Comparison of ENCODE assay signal across 12 cellular contexts in the genomic region with DNA sequence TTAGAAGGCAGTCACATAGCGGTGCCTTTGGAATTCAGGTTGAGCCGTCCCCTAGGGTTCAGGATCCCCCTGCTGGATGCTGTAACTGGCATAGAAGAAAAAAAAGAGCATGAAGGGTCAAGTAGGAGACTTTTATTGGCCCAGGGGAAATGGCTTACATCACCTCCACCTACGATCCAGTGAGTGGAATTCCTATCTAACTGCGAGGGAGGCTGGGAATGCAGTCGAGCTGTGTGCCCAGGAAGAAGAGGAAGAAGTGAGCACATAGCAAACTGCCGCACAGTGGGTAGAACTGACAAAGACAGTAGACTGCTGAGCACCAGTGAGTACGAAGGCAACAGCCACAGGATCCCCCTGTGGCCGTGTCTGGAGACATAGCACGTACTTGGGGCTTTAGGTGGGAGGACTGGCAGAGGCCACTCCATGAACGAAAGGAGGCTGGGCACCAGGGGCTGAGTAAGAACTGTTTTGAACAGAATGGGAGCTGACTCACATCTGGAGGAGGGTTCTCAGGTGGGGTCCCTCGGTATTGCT.
DNase-seq lines count a peak whose midpoint lies in the region; ATAC-seq and TF ChIP-seq lines count a peak whose summit lies in the region.
"Had no signal": no experiment of that assay in that cellular context is flagged by ENCODE, and none has a peak within 500 bp of the region (broad histone marks: within the 10 kb centered on the region; RNA-seq: fewer than 3 reads in every experiment).

No MANE protein-coding gene starts in this region.

- peaks cover 0 to 5% (median 0%) of the 10 kb centered on the region in 3 donors for H3K27me3 ChIP-seq in psoas muscle (ENCODE audit: insufficient read depth in 3 of 3, low read length in 2 of 3)
- H3K27me3 ChIP-seq: testis had no signal

- H3K36me3 Mint-ChIP-seq in activated naive CD4-positive, alpha-beta T cell treated with anti-CD3 and anti-CD28 coated beads, Interleukin-2, amount 10 ng/mL, durations not matched to agents 7 days and 5 days: no peaks in the 10 kb centered on the region
- H3K36me3 Mint-ChIP-seq in activated CD4-positive, alpha-beta T cell treated with anti-CD3 and anti-CD28 coated beads for 36 hours (ENCODE audit: low read depth): no peaks in the 10 kb centered on the region

- TF ChIP-seq CTCF in psoas muscle (IDR thresholded peaks at IDR 0.05): no peak

- no peak overlapping the region for H3K4me3 ChIP-seq in psoas muscle
- H3K4me3 ChIP-seq: testis had no signal

- H3K27ac ChIP-seq in psoas muscle: peak overlapping the region; percentile 52
- H3K27ac ChIP-seq: testis had no signal

- H3K27ac Mint-ChIP-seq in activated naive CD4-positive, alpha-beta T cell treated with anti-CD3 and anti-CD28 coated beads, Interleukin-2, amount 10 ng/mL, durations not matched to agents 7 days and 5 days: no peak overlapping the region
- H3K27ac Mint-ChIP-seq in activated CD4-positive, alpha-beta T cell treated with anti-CD3 and anti-CD28 coated beads for 36 hours: no peak overlapping the region

- CTCF ChIA-PET in HEK293T (lab: Yijun Ruan, JAX): interaction anchor here (0.7 to 1.1 kb wide), 2 partner anchors 18 to 502 kb away, joined by 3 to 5 read pairs; a partner anchor contains a TSS
- CTCF ChIA-PET in activated naive CD4-positive, alpha-beta T cell treated with anti-CD3 and anti-CD28 coated beads, Interleukin-2, amount 10 ng/mL, durations not matched to agents 7 days and 5 days (lab: Charles Lee): no interaction called here
- CTCF ChIA-PET in activated CD4-positive, alpha-beta T cell treated with anti-CD3 and anti-CD28 coated beads for 36 hours (lab: Charles Lee): no interaction called here

- DNase-seq in HEK293T (ENCODE audit: extremely low spot score) (peak; percentile 42), UCSD-AML1 (lab: John Stamatoyannopoulos, UW; ENCODE audit: unreplicated experiment) (peak; percentile 27), cardiac septum (ENCODE audit: low spot score) (peak; percentile 76), psoas muscle (no peak), COLO829 (ENCODE audit: low spot score) (no peak)
- no peak for DNase-seq in activated naive CD4-positive, alpha-beta T cell treated with anti-CD3 and anti-CD28 coated beads, Interleukin-2, amount 10 ng/mL, durations not matched to agents 7 days and 5 days
- no peak for DNase-seq in activated CD4-positive, alpha-beta T cell treated with anti-CD3 and anti-CD28 coated beads for 36 hours
- DNase-seq: activated effector memory CD4-positive, alpha-beta T cell treated with Interleukin-2 at 50 U/mL for 16 hours; effector CD8-positive, alpha-beta T cell; NCI-H2107; testis had no signal

- H3K4me1 Mint-ChIP-seq in activated naive CD4-positive, alpha-beta T cell treated with anti-CD3 and anti-CD28 coated beads, Interleukin-2, amount 10 ng/mL, durations not matched to agents 7 days and 5 days: no peaks in the 10 kb centered on the region
- no peaks in the 10 kb centered on the region for H3K4me1 Mint-ChIP-seq in activated CD4-positive, alpha-beta T cell treated with anti-CD3 and anti-CD28 coated beads for 36 hours

- POLR2A ChIA-PET in HEK293T (lab: Yijun Ruan, JAX): interaction anchor here (0.7 kb wide), 1 partner anchor 1634 kb away, joined by 3 read pairs; no protein-coding TSS in a partner anchor
- POLR2A ChIA-PET in activated CD4-positive, alpha-beta T cell treated with anti-CD3 and anti-CD28 coated beads for 36 hours (lab: Charles Lee): no interaction called here

- H3K4me3 Mint-ChIP-seq in activated naive CD4-positive, alpha-beta T cell treated with anti-CD3 and anti-CD28 coated beads, Interleukin-2, amount 10 ng/mL, durations not matched to agents 7 days and 5 days: no peak overlapping the region
- no peak overlapping the region for H3K4me3 Mint-ChIP-seq in activated CD4-positive, alpha-beta T cell treated with anti-CD3 and anti-CD28 coated beads for 36 hours

- intact Hi-C loops in cardiac septum (cut with DNase I): loop anchor here (5.0 kb wide), 1 partner anchor 62 kb away; no protein-coding TSS in a partner anchor
- intact Hi-C loops in psoas muscle (cut with DNase I): loop anchor here in 1 of 2 donors (2.0 kb wide), 1 partner anchor 65 kb away; no protein-coding TSS in a partner anchor
- intact Hi-C loops in activated CD4-positive, alpha-beta T cell treated with anti-CD3 and anti-CD28 coated beads for 36 hours (cut with DNase I, micrococcal nuclease): no loop called here

- WGBS in psoas muscle, 3 donors: 57 to 69% (median 66%) methylated on average over 11 of the region's 11 CpGs

- no peaks in the 10 kb centered on the region for H3K9me3 Mint-ChIP-seq in activated naive CD4-positive, alpha-beta T cell treated with anti-CD3 and anti-CD28 coated beads, Interleukin-2, amount 10 ng/mL, durations not matched to agents 7 days and 5 days
- H3K9me3 Mint-ChIP-seq in activated CD4-positive, alpha-beta T cell treated with anti-CD3 and anti-CD28 coated beads for 36 hours (ENCODE audit: low read depth): no peaks in the 10 kb centered on the region

- no peak for ATAC-seq in psoas muscle
- ATAC-seq in HG03521 (IDR thresholded peaks at IDR 0.05; ENCODE audit: unreplicated experiment): no peak
- no peak for ATAC-seq in activated CD4-positive, alpha-beta T cell treated with anti-CD3 and anti-CD28 coated beads for 36 hours

- H3K36me3 ChIP-seq in psoas muscle (ENCODE audit: insufficient read depth in 1 of 2, low read depth in 1 of 2): no peaks in the 10 kb centered on the region

- no peaks in the 10 kb centered on the region for H3K9me3 ChIP-seq in psoas muscle
- H3K9me3 ChIP-seq: testis had no signal

- peaks cover 9% of the 10 kb centered on the region for H3K4me1 ChIP-seq in psoas muscle

- peaks cover 47% of the 10 kb centered on the region for H3K27me3 Mint-ChIP-seq in activated naive CD4-positive, alpha-beta T cell treated with anti-CD3 and anti-CD28 coated beads, Interleukin-2, amount 10 ng/mL, durations not matched to agents 7 days and 5 days
- peaks cover 18% of the 10 kb centered on the region for H3K27me3 Mint-ChIP-seq in activated CD4-positive, alpha-beta T cell treated with anti-CD3 and anti-CD28 coated beads for 36 hours

TF ChIP-seq in HEK293T, 16 proteins besides CTCF, POLR2A, EP300 and RAD21:
- TF ChIP-seq HDGF (IDR thresholded peaks at IDR 0.05; ENCODE audit: borderline replicate concordance) (no peak), ZNF384 (IDR thresholded peaks at IDR 0.05) (peak; percentile 47; the same call in 1 of the 2 replicates)
TF ChIP-seq in HEK293T: peak in this region for 1.

Comparison
In these comparisons a context has a peak if more than half of its experiments do, and no peak if none do; other contexts are left out.
1. DNase-seq: peak in HEK293T (single experiment), UCSD-AML1 (single experiment) and cardiac septum (single experiment); none in psoas muscle (0 of 2), COLO829 (single experiment), activated naive CD4-positive, alpha-beta T cell treated with anti-CD3 and anti-CD28 coated beads, Interleukin-2, amount 10 ng/mL, durations not matched to agents 7 days and 5 days (single experiment) and activated CD4-positive, alpha-beta T cell treated with anti-CD3 and anti-CD28 coated beads for 36 hours (single experiment).